ENCODE assay signal across 17 cellular contexts in the genomic region with DNA sequence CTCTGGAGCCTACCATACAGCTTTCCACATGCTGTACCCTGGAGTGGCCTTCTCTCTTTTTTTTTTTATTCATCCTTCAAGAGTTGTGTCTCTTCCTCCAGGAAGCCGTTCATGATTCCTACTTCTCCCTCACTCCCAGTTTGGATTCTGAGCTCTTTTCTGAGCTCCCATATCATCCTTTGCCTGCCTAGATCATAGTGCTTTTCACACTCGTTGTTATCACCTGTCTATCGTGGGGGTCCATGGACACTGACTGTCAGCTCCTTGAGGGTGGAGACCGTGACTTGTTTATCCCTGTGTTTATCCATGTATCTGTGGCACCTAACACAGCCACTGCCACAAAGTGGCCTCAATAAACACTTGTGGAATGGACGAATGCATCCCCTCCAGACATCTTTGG. TPM values are rescaled to one million over a fixed set of nuclear protein-coding genes. Genes with fewer than 3 reads are reported as not detected.
DNase-seq lines count a peak whose midpoint lies in the region; ATAC-seq and TF ChIP-seq lines count a peak whose summit lies in the region.
"Had no signal": no experiment of that assay in that cellular context is flagged by ENCODE, and none has a peak within 500 bp of the region (broad histone marks: within the 10 kb centered on the region; RNA-seq: fewer than 3 reads in every experiment).

No MANE protein-coding gene starts in this region.

- peaks cover 42% of the 10 kb centered on the region for H3K27me3 Mint-ChIP-seq in T-helper 17 cell
- H3K27me3 Mint-ChIP-seq in dendritic cell treated with granulocyte-macrophage colony-stimulating factor and Interleukin-4, amounts not matched to agents 40 ng/mL and 50 ng/mL, for 4 days: peaks cover 13% of the 10 kb centered on the region

- TF ChIP-seq POLR2A in esophagus muscularis mucosa (IDR thresholded peaks at IDR 0.05; ENCODE audit: low read depth): no peak

- no peaks in the 10 kb centered on the region for H3K36me3 ChIP-seq in esophagus muscularis mucosa
- H3K36me3 ChIP-seq: BLaER1 treated with 17β-estradiol and CSF1 and Interleukin-3, amounts not matched to agents 10 nM and 100 nM had no signal

- TF ChIP-seq EP300 in esophagus muscularis mucosa (IDR thresholded peaks at IDR 0.05): no peak

- no peaks in the 10 kb centered on the region for H3K27me3 ChIP-seq in esophagus muscularis mucosa
- H3K27me3 ChIP-seq: BLaER1 treated with 17β-estradiol and CSF1 and Interleukin-3, amounts not matched to agents 10 nM and 100 nM had no signal

- H3K27ac Mint-ChIP-seq in T-helper 17 cell: peak overlapping the region; percentile 68
- H3K27ac Mint-ChIP-seq in dendritic cell treated with granulocyte-macrophage colony-stimulating factor and Interleukin-4, amounts not matched to agents 40 ng/mL and 50 ng/mL, for 4 days: peak overlapping the region; percentile 9
- H3K27ac Mint-ChIP-seq: B cell; CD4-positive, alpha-beta T cell; CD8-positive, alpha-beta T cell had no signal

- H3K4me3 ChIP-seq in esophagus muscularis mucosa: no peak overlapping the region
- H3K4me3 ChIP-seq: A549; BLaER1 treated with 17β-estradiol and CSF1 and Interleukin-3, amounts not matched to agents 10 nM and 100 nM had no signal

- peaks cover 4% of the 10 kb centered on the region for H3K36me3 Mint-ChIP-seq in T-helper 17 cell (ENCODE audit: low read depth)
- no peaks in the 10 kb centered on the region for H3K36me3 Mint-ChIP-seq in dendritic cell treated with granulocyte-macrophage colony-stimulating factor and Interleukin-4, amounts not matched to agents 40 ng/mL and 50 ng/mL, for 4 days (ENCODE audit: low read depth)
- H3K36me3 Mint-ChIP-seq: CD8-positive, alpha-beta T cell had no signal

- no peaks in the 10 kb centered on the region for H3K4me1 ChIP-seq in esophagus muscularis mucosa
- H3K4me1 ChIP-seq: A549, Caco-2 had no signal

- H3K9me3 Mint-ChIP-seq in dendritic cell treated with granulocyte-macrophage colony-stimulating factor and Interleukin-4, amounts not matched to agents 40 ng/mL and 50 ng/mL, for 4 days: no peaks in the 10 kb centered on the region
- H3K9me3 Mint-ChIP-seq: CD4-positive, alpha-beta T cell; CD8-positive, alpha-beta T cell had no signal

- no peak overlapping the region for H3K4me3 Mint-ChIP-seq in T-helper 17 cell
- no peak overlapping the region for H3K4me3 Mint-ChIP-seq in dendritic cell treated with granulocyte-macrophage colony-stimulating factor and Interleukin-4, amounts not matched to agents 40 ng/mL and 50 ng/mL, for 4 days
- H3K4me3 Mint-ChIP-seq: B cell; CD4-positive, alpha-beta T cell; CD8-positive, alpha-beta T cell had no signal

- ATAC-seq in T-helper 17 cell (no peak), GM21576 (IDR thresholded peaks at IDR 0.05; ENCODE audit: unreplicated experiment) (no peak)
- ATAC-seq: A549; CD8-positive, alpha-beta T cell had no signal

- no peak overlapping the region for H3K27ac ChIP-seq in esophagus muscularis mucosa (replicated peaks in 1 of 4)
- H3K27ac ChIP-seq: 22Rv1; A549; BLaER1 treated with 17β-estradiol and CSF1 and Interleukin-3, amounts not matched to agents 10 nM and 100 nM; C4-2B had no signal

- TF ChIP-seq CTCF in esophagus muscularis mucosa (IDR thresholded peaks at IDR 0.05): no peak

- 90% methylated on average over 5 of the region's 5 CpGs for WGBS in esophagus muscularis mucosa

- H3K9me3 ChIP-seq in T-helper 17 cell (ENCODE audit: control insufficient read depth, low read length, poor library complexity, severe bottlenecking) (no peaks in the 10 kb centered on the region), esophagus muscularis mucosa (no peaks in the 10 kb centered on the region)
- H3K9me3 ChIP-seq: A549; BLaER1 treated with 17β-estradiol and CSF1 and Interleukin-3, amounts not matched to agents 10 nM and 100 nM; Caco-2 had no signal

- intact Hi-C loops in dendritic cell treated with granulocyte-macrophage colony-stimulating factor and Interleukin-4, amounts not matched to agents 40 ng/mL and 50 ng/mL, for 4 days (cut with micrococcal nuclease): no loop called here
- intact Hi-C loops in esophagus muscularis mucosa (cut with DNase I): no loop called here

- H3K4me1 Mint-ChIP-seq in T-helper 17 cell: peaks cover 4% of the 10 kb centered on the region
- H3K4me1 Mint-ChIP-seq in dendritic cell treated with granulocyte-macrophage colony-stimulating factor and Interleukin-4, amounts not matched to agents 40 ng/mL and 50 ng/mL, for 4 days (ENCODE audit: low read depth): no peaks in the 10 kb centered on the region
- H3K4me1 Mint-ChIP-seq: B cell had no signal

- DNase-seq in T-helper 17 cell (no peak), esophagus muscularis mucosa (ENCODE audit: extremely low spot score) (peak; percentile 90), hippocampal formation (lab: John Stamatoyannopoulos, UW) (no peak)
- DNase-seq: AML-193; Caco-2; Calu3; CD4-positive, alpha-beta T cell; CD8-positive, alpha-beta T cell; DMS79 treated with DMSO at 0.1 percent for 48 hours; GF-D8 had no signal

RNA-seq across cellular contexts. Expression of gene AK7, which starts 7.0 kb away (rescaled TPM):
- total RNA-seq in T-helper 17 cell (not detected), esophagus muscularis mucosa (1 to 10 TPM in 2 of 4 donors, under 1 TPM in 2; 0.42 to 3.6 (median 1.8) TPM)
- total RNA-seq: CD4-positive, alpha-beta T cell; CD8-positive, alpha-beta T cell had no signal

RNA-seq across cellular contexts. Expression of gene GSKIP, which starts 35.6 kb away (rescaled TPM):
- total RNA-seq in T-helper 17 cell (10 to 100 TPM in 1 of 2 donors, 1 to 10 TPM in 1; 9.3 to 13.2 TPM), esophagus muscularis mucosa (10 to 100 TPM; 10.4 to 22.0 (median 13.1) TPM)

RNA-seq across cellular contexts. Expression of gene ATG2B, which starts 35.8 kb away (rescaled TPM):
- total RNA-seq in T-helper 17 cell: 10 to 100 TPM; 27.8 to 28.7 TPM
- 10 to 100 TPM; 18.2 to 26.6 (median 23.1) TPM for total RNA-seq in esophagus muscularis mucosa
